ENCODE assay signal across 1 cellular context in the genomic region with DNA sequence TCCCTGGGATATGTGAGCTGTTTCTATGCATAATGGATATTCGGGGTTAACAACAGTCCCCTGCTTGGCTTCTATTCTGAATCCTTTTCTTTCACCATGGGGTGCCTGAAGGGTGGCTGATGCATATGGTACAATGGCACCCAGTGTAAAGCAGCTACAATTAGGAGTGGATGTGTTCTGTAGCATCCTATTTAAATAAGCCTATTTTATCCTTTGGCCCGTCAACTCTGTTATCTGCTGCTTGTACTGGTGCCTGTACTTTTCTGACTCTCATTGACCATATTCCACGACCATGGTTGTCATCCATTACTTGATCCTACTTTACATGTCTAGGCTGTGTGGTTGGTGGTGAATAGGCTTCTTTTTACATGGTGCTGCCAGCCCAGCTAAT.
TF ChIP-seq lines count a peak whose summit lies in the region.

No MANE protein-coding gene starts in this region.

TF ChIP-seq in HCT116, 20 proteins besides CTCF, POLR2A, EP300 and RAD21 (continued from another document):
- TF ChIP-seq, protein P1, sequence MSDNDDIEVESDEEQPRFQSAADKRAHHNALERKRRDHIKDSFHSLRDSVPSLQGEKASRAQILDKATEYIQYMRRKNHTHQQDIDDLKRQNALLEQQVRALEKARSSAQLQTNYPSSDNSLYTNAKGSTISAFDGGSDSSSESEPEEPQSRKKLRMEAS (IDR thresholded peaks at IDR 0.05), result 0 out of 2 replicates have a peak, but pooled peaks have one; percentile 7
